In the genomic region with DNA sequence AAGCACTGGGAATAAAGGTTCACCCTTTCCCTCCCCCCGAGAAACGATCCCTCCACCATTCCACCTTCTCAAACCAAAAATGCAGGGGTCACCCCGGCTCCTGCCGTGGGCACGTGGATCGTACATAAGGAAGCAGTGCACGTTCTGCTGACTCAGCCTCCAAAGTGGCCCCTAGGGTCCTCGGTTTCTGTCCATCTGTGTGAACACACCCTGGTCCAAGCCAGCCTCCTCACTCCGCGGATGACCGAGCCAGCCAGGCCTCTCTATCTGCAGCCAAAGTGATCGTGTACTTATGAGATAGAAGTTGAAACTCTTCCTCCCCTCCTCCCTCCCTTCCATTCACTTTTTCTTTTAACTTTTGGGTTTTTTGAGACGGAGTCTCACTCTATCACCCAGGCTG, we compare ENCODE assay signal across 1 cellular context.
TF ChIP-seq lines count a peak whose summit lies in the region.

No MANE protein-coding gene starts in this region.

TF ChIP-seq in IMR-90, 13 proteins besides CTCF, POLR2A, EP300 and RAD21:
- no peak for TF ChIP-seq NFE2L2 (IDR thresholded peaks at IDR 0.05; ENCODE audit: low read depth, low read length)
- no peak for TF ChIP-seq BHLHE40 (IDR thresholded peaks at IDR 0.05; ENCODE audit: low read depth, low read length)
- TF ChIP-seq, protein P1, sequence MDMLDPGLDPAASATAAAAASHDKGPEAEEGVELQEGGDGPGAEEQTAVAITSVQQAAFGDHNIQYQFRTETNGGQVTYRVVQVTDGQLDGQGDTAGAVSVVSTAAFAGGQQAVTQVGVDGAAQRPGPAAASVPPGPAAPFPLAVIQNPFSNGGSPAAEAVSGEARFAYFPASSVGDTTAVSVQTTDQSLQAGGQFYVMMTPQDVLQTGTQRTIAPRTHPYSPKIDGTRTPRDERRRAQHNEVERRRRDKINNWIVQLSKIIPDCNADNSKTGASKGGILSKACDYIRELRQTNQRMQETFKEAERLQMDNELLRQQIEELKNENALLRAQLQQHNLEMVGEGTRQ (IDR thresholded peaks at IDR 0.05; ENCODE audit: low read depth, low read length): no peak
- no peak for TF ChIP-seq RFX5 (IDR thresholded peaks at IDR 0.05; ENCODE audit: low read depth, low read length)
- no peak for TF ChIP-seq CEBPB (IDR thresholded peaks at IDR 0.05; ENCODE audit: low read depth, low read length)
- no peak for TF ChIP-seq SMC3 (IDR thresholded peaks at IDR 0.05; ENCODE audit: low read depth, low read length)
- TF ChIP-seq MAZ (IDR thresholded peaks at IDR 0.05; ENCODE audit: borderline replicate concordance, low read depth, low read length): no peak
- no peak for TF ChIP-seq CHD1 (IDR thresholded peaks at IDR 0.05; ENCODE audit: low read depth, low read length)
- TF ChIP-seq, protein P2, sequence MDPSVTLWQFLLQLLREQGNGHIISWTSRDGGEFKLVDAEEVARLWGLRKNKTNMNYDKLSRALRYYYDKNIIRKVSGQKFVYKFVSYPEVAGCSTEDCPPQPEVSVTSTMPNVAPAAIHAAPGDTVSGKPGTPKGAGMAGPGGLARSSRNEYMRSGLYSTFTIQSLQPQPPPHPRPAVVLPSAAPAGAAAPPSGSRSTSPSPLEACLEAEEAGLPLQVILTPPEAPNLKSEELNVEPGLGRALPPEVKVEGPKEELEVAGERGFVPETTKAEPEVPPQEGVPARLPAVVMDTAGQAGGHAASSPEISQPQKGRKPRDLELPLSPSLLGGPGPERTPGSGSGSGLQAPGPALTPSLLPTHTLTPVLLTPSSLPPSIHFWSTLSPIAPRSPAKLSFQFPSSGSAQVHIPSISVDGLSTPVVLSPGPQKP (IDR thresholded peaks at IDR 0.05; ENCODE audit: borderline replicate concordance, low read depth, low read length): no peak
- no peak for TF ChIP-seq MXI1 (IDR thresholded peaks at IDR 0.05; ENCODE audit: borderline replicate concordance, low read depth, low read length)
- TF ChIP-seq RCOR1 (IDR thresholded peaks at IDR 0.05; ENCODE audit: insufficient replicate concordance, low read length): no peak
- no peak for TF ChIP-seq FOS (IDR thresholded peaks at IDR 0.05; ENCODE audit: low read depth, low read length)
- no peak for TF ChIP-seq MAFK (IDR thresholded peaks at IDR 0.05; ENCODE audit: low read depth, low read length)
TF ChIP-seq in IMR-90: peak in this region for 0.
